Comparison of ENCODE assay signal across 8 cellular contexts in genomic region chr9:75889577-75889976, GRCh38. TPM values are rescaled to one million over a fixed set of nuclear protein-coding genes. Genes with fewer than 3 reads are reported as not detected.
DNase-seq lines count a peak whose midpoint lies in the region; ATAC-seq, FAIRE-seq and TF ChIP-seq lines count a peak whose summit lies in the region.

No MANE protein-coding gene starts in this region.

- H3K4me3 Mint-ChIP-seq in GM23338: peak overlapping the region; percentile 87

- H3K27ac ChIP-seq in GM23338 (ENCODE audit: low read depth) (no peak overlapping the region), SJSA1 (peak overlapping the region; percentile 55), fibroblast of lung (ENCODE audit: insufficient read depth, low read length) (peak overlapping the region; percentile 57), pancreas (peak overlapping the region; percentile 24 to 88 (median 74))

- peak overlapping the region; percentile 97 for H2AFZ ChIP-seq in GM23338
- peak overlapping the region; percentile 47 for H2AFZ ChIP-seq in fibroblast of lung (ENCODE audit: low read length)

- H3K4me1 ChIP-seq in GM23338 (ENCODE audit: insufficient read depth): peaks cover 31% of the 10 kb centered on the region
- peaks cover 11% of the 10 kb centered on the region for H3K4me1 ChIP-seq in SJSA1 (replicated peaks)
- H3K4me1 ChIP-seq in fibroblast of lung (ENCODE audit: control insufficient read depth, extremely low read depth, insufficient read depth, low read length): peaks cover 3% of the 10 kb centered on the region
- H3K4me1 ChIP-seq in pancreas: peaks cover 0 to 5% (median 0%) of the 10 kb centered on the region in 3 donors

- no peaks in the 10 kb centered on the region for H3K9me3 Mint-ChIP-seq in GM23338

- DNase-seq in GM23338 (ENCODE audit: low spot score): peak; percentile 14
- DNase-seq in SJSA1 (ENCODE audit: low read depth in 1 of 2, low spot score in 2 of 2): no peak
- DNase-seq in fibroblast of lung (ENCODE audit: low read depth in 2 of 2): no peak
- DNase-seq in pancreas: no peak
- DNase-seq in HUDEP-2 (lab: John Stamatoyannopoulos, UW; ENCODE audit: unreplicated experiment in 76 of 76): no peak
- DNase-seq in NCI-H446 (lab: John Stamatoyannopoulos, UW): no peak

- peaks cover 31% of the 10 kb centered on the region for H3K4me1 Mint-ChIP-seq in GM23338

- H4K20me1 ChIP-seq in GM23338 (replicated peaks; ENCODE audit: insufficient read depth) (0 out of 2 replicates have a peak, but pooled peaks cover 7% of the 10 kb centered on the region), fibroblast of lung (ENCODE audit: control insufficient read depth, extremely low read depth, insufficient read depth, low read length) (no peaks in the 10 kb centered on the region)

- H3K9me3 ChIP-seq in SJSA1 (replicated peaks): no peaks in the 10 kb centered on the region
- no peaks in the 10 kb centered on the region for H3K9me3 ChIP-seq in fibroblast of lung (ENCODE audit: control insufficient read depth, insufficient read depth, low read depth, low read length)
- H3K9me3 ChIP-seq in pancreas: no peaks in the 10 kb centered on the region

- H3K9me2 ChIP-seq in GM23338 (ENCODE audit: insufficient read depth): no peaks in the 10 kb centered on the region

- H3K79me2 ChIP-seq in GM23338 (replicated peaks; ENCODE audit: insufficient read depth) (peaks cover 36% of the 10 kb centered on the region), fibroblast of lung (ENCODE audit: control insufficient read depth, insufficient read depth, low read length) (no peaks in the 10 kb centered on the region)

- H3F3A ChIP-seq in GM23338 (replicated peaks; ENCODE audit: low read depth): no peaks in the 10 kb centered on the region

- H3K27ac Mint-ChIP-seq in GM23338: no peak overlapping the region

- peak overlapping the region; percentile 84 for H3K4me3 ChIP-seq in GM23338
- peak overlapping the region; percentile 78 for H3K4me3 ChIP-seq in SJSA1
- H3K4me3 ChIP-seq in fibroblast of lung (replicated peaks in 1 of 4; ENCODE audit: control extremely low read depth in 1 of 4, insufficient read depth in 1 of 4, low read depth in 3 of 4, low read length in 4 of 4): peak overlapping the region; percentile 68 to 96 (median 74)
- H3K4me3 ChIP-seq in pancreas: peak overlapping the region; percentile 79 to 95 (median 86)

- ATAC-seq in GM23338 (no peak), pancreas (peak in 2 of 4 donors; percentile 1 to 5), HG03432 (IDR thresholded peaks at IDR 0.05; ENCODE audit: unreplicated experiment) (no peak), GM21786 (IDR thresholded peaks at IDR 0.05; ENCODE audit: unreplicated experiment) (no peak)

- H3K27me3 Mint-ChIP-seq in GM23338 (ENCODE audit: insufficient read depth, low read depth, poor library complexity): peaks cover 27% of the 10 kb centered on the region

- no peak for FAIRE-seq in pancreas (lab: Jason Lieb, UNC)

- peak overlapping the region; percentile 90 for H3K4me2 ChIP-seq in GM23338
- H3K4me2 ChIP-seq in fibroblast of lung (ENCODE audit: extremely low read depth, insufficient read depth, low read length): peak overlapping the region; percentile 59

- TF ChIP-seq CTCF in GM23338 (conservative IDR thresholded peaks at IDR 0.05; ENCODE audit: low read depth in 2 of 2) (no peak), fibroblast of lung (conservative IDR thresholded peaks at IDR 0.05 in 1 of 2, IDR thresholded peaks at IDR 0.05 in 1 of 2; ENCODE audit: low read depth in 1 of 2, low read length in 2 of 2) (no peak), pancreas (IDR thresholded peaks at IDR 0.05) (no peak)

- intact Hi-C loops in pancreas (cut with DNase I): no loop called here

- peaks cover 19% of the 10 kb centered on the region; the same call in 1 of the 2 replicates for H3K27me3 ChIP-seq in GM23338 (ENCODE audit: insufficient read depth)
- H3K27me3 ChIP-seq in SJSA1 (replicated peaks): no peaks in the 10 kb centered on the region
- H3K27me3 ChIP-seq in fibroblast of lung (ENCODE audit: control insufficient read depth, insufficient read depth, low read length): peaks cover 7% of the 10 kb centered on the region
- no peaks in the 10 kb centered on the region for H3K27me3 ChIP-seq in pancreas

- no peaks in the 10 kb centered on the region for H3K36me3 Mint-ChIP-seq in GM23338 (ENCODE audit: low read depth)

- H3K36me3 ChIP-seq in GM23338 (ENCODE audit: insufficient read depth): no peaks in the 10 kb centered on the region
- no peaks in the 10 kb centered on the region; the same call in 1 of the 2 replicates for H3K36me3 ChIP-seq in SJSA1
- H3K36me3 ChIP-seq in fibroblast of lung (ENCODE audit: control insufficient read depth, insufficient read depth, low read length): no peaks in the 10 kb centered on the region
- H3K36me3 ChIP-seq in pancreas: no peaks in the 10 kb centered on the region

- 1 to 2% methylated on average over 7 of the region's 7 CpGs for WGBS in pancreas, 2 donors

- H3K9ac ChIP-seq in fibroblast of lung (ENCODE audit: insufficient read depth, low read length): peak overlapping the region; percentile 10

TF ChIP-seq in GM23338, 12 proteins besides CTCF, POLR2A, EP300 and RAD21 (continues in another document):
- TF ChIP-seq ZNF114 (CRISPR knock-in tag; IDR thresholded peaks at IDR 0.05) (no peak), ZNF331 (CRISPR knock-in tag; IDR thresholded peaks at IDR 0.05; ENCODE audit: low read depth) (no peak), ETS1 (IDR thresholded peaks at IDR 0.05) (no peak), CREB1 (CRISPR knock-in tag; IDR thresholded peaks at IDR 0.05; ENCODE audit: low read depth) (no peak), POLR2AphosphoS5 (IDR thresholded peaks at IDR 0.05; ENCODE audit: low read depth) (no peak), EZH2phosphoT487 (IDR thresholded peaks at IDR 0.05; ENCODE audit: unreplicated experiment) (no peak), EZH2 (IDR thresholded peaks at IDR 0.05; ENCODE audit: low read depth, unreplicated experiment) (no peak)
- TF ChIP-seq, protein P1, sequence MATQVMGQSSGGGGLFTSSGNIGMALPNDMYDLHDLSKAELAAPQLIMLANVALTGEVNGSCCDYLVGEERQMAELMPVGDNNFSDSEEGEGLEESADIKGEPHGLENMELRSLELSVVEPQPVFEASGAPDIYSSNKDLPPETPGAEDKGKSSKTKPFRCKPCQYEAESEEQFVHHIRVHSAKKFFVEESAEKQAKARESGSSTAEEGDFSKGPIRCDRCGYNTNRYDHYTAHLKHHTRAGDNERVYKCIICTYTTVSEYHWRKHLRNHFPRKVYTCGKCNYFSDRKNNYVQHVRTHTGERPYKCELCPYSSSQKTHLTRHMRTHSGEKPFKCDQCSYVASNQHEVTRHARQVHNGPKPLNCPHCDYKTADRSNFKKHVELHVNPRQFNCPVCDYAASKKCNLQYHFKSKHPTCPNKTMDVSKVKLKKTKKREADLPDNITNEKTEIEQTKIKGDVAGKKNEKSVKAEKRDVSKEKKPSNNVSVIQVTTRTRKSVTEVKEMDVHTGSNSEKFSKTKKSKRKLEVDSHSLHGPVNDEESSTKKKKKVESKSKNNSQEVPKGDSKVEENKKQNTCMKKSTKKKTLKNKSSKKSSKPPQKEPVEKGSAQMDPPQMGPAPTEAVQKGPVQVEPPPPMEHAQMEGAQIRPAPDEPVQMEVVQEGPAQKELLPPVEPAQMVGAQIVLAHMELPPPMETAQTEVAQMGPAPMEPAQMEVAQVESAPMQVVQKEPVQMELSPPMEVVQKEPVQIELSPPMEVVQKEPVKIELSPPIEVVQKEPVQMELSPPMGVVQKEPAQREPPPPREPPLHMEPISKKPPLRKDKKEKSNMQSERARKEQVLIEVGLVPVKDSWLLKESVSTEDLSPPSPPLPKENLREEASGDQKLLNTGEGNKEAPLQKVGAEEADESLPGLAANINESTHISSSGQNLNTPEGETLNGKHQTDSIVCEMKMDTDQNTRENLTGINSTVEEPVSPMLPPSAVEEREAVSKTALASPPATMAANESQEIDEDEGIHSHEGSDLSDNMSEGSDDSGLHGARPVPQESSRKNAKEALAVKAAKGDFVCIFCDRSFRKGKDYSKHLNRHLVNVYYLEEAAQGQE (IDR thresholded peaks at IDR 0.05; ENCODE audit: unreplicated experiment): no peak

RNA-seq across cellular contexts. Expression of gene PCSK5, which starts 0.9 kb away (rescaled TPM):
- total RNA-seq in GM23338 (2014; rRNA removed; shearing (Covaris generic)): 30.8 and 34.8 TPM in 2 replicates
- polyA plus RNA-seq in GM23338 (2016; fragmentation: Nextera tagmentation; extraction: Ambion mirVana): 12.3 and 15.6 TPM in 2 replicates
- 19.0 and 20.8 TPM in 2 replicates for total RNA-seq in SJSA1 (2014; rRNA removed; shearing (Covaris generic))
- total RNA-seq in fibroblast of lung: 3.6 and 4.8 TPM in 2 replicates
- polyA plus RNA-seq in fibroblast of lung: 2.5 and 3.1 TPM in 2 replicates
- polyA plus RNA-seq in fibroblast of lung (2012): 2.0 and 2.4 TPM in 2 replicates
- 4.0 and 7.3 TPM in 2 replicates for polyA minus RNA-seq in fibroblast of lung (ENCODE audit: low replicate concordance)
- 10 to 100 TPM in 1 of 6 donors, 1 to 10 TPM in 5; 3.9 to 10.3 (median 4.8) TPM for total RNA-seq in pancreas
- 1 to 10 TPM in 1 of 2 donors, under 1 TPM in 1; 0.99 to 1.5 TPM for polyA plus RNA-seq in pancreas
